ENCODE assay signal across 1 cellular context in genomic region chr6:43089874-43090556, GRCh38.
TF ChIP-seq lines count a peak whose summit lies in the region.

No MANE protein-coding gene starts in this region.

TF ChIP-seq in HepG2, 621 proteins besides CTCF, POLR2A, EP300 and RAD21 (continued from another document and continues in another):
- TF ChIP-seq ZNF18 (CRISPR knock-in tag; IDR thresholded peaks at IDR 0.05; ENCODE audit: insufficient replicate concordance) (no peak), MAX (IDR thresholded peaks at IDR 0.05) (peak; percentile 73), GTF2F1 (IDR thresholded peaks at IDR 0.05; ENCODE audit: low read length) (no peak), TGIF2 (CRISPR knock-in tag; IDR thresholded peaks at IDR 0.05) (no peak), ZSCAN9 (CRISPR knock-in tag; IDR thresholded peaks at IDR 0.05; ENCODE audit: borderline replicate concordance) (0 out of 2 replicates have a peak, but pooled peaks have one; percentile 32), HHEX (CRISPR knock-in tag; IDR thresholded peaks at IDR 0.05) (peak; percentile 84), SNAPC5 (CRISPR knock-in tag; IDR thresholded peaks at IDR 0.05; ENCODE audit: borderline replicate concordance) (no peak), CENPBD1 (CRISPR knock-in tag; IDR thresholded peaks at IDR 0.05; ENCODE audit: borderline replicate concordance, low read depth) (no peak), ZNF782 (CRISPR knock-in tag; IDR thresholded peaks at IDR 0.05; ENCODE audit: borderline replicate concordance) (no peak; the same call in 1 of the 2 replicates), PHB2 (IDR thresholded peaks at IDR 0.05; ENCODE audit: partially characterized antibody) (no peak), MLXIP (CRISPR knock-in tag; IDR thresholded peaks at IDR 0.05; ENCODE audit: borderline replicate concordance) (no peak), ZNF282 (IDR thresholded peaks at IDR 0.05; ENCODE audit: partially characterized antibody) (no peak), ZSCAN20 (CRISPR knock-in tag; IDR thresholded peaks at IDR 0.05; ENCODE audit: borderline replicate concordance) (peak; percentile 36; the same call in 1 of the 2 replicates), ATF1 (CRISPR knock-in tag; IDR thresholded peaks at IDR 0.05) (0 out of 2 replicates have a peak, but pooled peaks have one; percentile 39), RORA (CRISPR knock-in tag; IDR thresholded peaks at IDR 0.05) (no peak), NFKBIZ (CRISPR knock-in tag; IDR thresholded peaks at IDR 0.05) (peak; percentile 69), CERS6 (CRISPR knock-in tag; IDR thresholded peaks at IDR 0.05) (no peak), FOXP4 (CRISPR knock-in tag; IDR thresholded peaks at IDR 0.05) (peak; percentile 96), PRMT3 (CRISPR knock-in tag; IDR thresholded peaks at IDR 0.05; ENCODE audit: borderline replicate concordance, low read depth) (0 out of 2 replicates have a peak, but pooled peaks have one; percentile 30), CCAR2 (optimal IDR thresholded peaks at IDR 0.05; ENCODE audit: low read depth, low read length) (no peak), KLF15 (CRISPR knock-in tag; IDR thresholded peaks at IDR 0.05; ENCODE audit: borderline replicate concordance) (no peak), NFE2L2 (IDR thresholded peaks at IDR 0.05; ENCODE audit: low read length) (no peak), MZF1 (CRISPR knock-in tag; IDR thresholded peaks at IDR 0.05; ENCODE audit: borderline replicate concordance) (peak; percentile 21; the same call in 1 of the 2 replicates), BRF2 (CRISPR knock-in tag; IDR thresholded peaks at IDR 0.05) (no peak; the same call in 1 of the 2 replicates), REXO4 (CRISPR knock-in tag; IDR thresholded peaks at IDR 0.05; ENCODE audit: borderline replicate concordance) (no peak), ZNF136 (CRISPR knock-in tag; IDR thresholded peaks at IDR 0.05; ENCODE audit: low read depth) (no peak), ZFP91 (CRISPR knock-in tag; IDR thresholded peaks at IDR 0.05; ENCODE audit: borderline replicate concordance) (peak; percentile 72; the same call in 1 of the 2 replicates), ZNF644 (CRISPR knock-in tag; IDR thresholded peaks at IDR 0.05; ENCODE audit: low read depth) (no peak; the same call in 1 of the 2 replicates), MTF1 (CRISPR knock-in tag; IDR thresholded peaks at IDR 0.05) (0 out of 2 replicates have a peak, but pooled peaks have one; percentile 49), HBP1 (CRISPR knock-in tag; IDR thresholded peaks at IDR 0.05; ENCODE audit: low read depth) (0 out of 2 replicates have a peak, but pooled peaks have one; percentile 12), ZFP62 (CRISPR knock-in tag; IDR thresholded peaks at IDR 0.05) (no peak), NFE2 (CRISPR knock-in tag; IDR thresholded peaks at IDR 0.05) (no peak), PRDM10 (CRISPR knock-in tag; IDR thresholded peaks at IDR 0.05; ENCODE audit: low read depth) (peak; percentile 91), TCF7 (IDR thresholded peaks at IDR 0.05; ENCODE audit: low read depth) (peak; percentile 99), MBD4 (IDR thresholded peaks at IDR 0.05; ENCODE audit: borderline replicate concordance, low read length) (no peak), FIP1L1 (IDR thresholded peaks at IDR 0.05; ENCODE audit: borderline replicate concordance, insufficient read depth, low read depth, low read length) (no peak)
